ENCODE assay signal across 22 cellular contexts in the genomic region with DNA sequence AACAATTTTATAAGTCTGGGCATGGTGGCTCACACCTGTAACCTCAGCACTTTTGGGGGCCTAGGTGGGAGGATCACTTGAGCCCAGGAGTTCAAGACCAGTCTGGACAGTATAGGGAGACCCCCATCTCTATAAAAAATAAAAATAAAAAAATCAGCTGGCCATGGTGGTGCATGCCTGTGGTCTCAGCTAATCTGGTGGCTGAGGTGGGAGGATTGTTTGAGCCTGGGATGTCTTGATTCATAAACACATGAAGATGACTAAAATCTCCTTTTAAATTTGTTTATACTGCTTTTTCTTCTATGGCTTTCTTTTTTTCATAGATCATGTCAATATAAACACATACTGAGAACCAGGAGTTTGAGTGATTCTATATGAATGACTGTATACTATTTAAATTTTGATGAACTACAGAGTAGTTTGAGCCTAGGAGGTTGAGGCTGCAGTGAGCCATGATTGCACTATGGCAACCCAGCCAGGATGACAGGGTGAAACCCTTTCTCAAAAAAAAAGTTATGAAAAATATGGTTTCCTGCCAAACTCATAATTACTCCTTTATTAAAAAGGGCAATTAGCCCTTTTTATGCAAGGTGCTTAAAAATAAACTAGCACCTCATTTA. TPM values are rescaled to one million over a fixed set of nuclear protein-coding genes. Genes with fewer than 3 reads are reported as not detected.
DNase-seq lines count a peak whose midpoint lies in the region; ATAC-seq, FAIRE-seq and TF ChIP-seq lines count a peak whose summit lies in the region.
"Had no signal": no experiment of that assay in that cellular context is flagged by ENCODE, and none has a peak within 500 bp of the region (broad histone marks: within the 10 kb centered on the region; RNA-seq: fewer than 3 reads in every experiment).

No MANE protein-coding gene starts in this region.

- no peaks in the 10 kb centered on the region for H3K27me3 Mint-ChIP-seq in activated CD4-positive, alpha-beta T cell treated with anti-CD3 and anti-CD28 coated beads for 36 hours
- H3K27me3 Mint-ChIP-seq: CD4-positive, alpha-beta memory T cell had no signal

- no peak overlapping the region for H2AFZ ChIP-seq in mesenchymal stem cell (ENCODE audit: low read depth, low read length)
- H2AFZ ChIP-seq in HepG2 (ENCODE audit: low read length): no peak overlapping the region

- no peak overlapping the region for H2BK5ac ChIP-seq in mesenchymal stem cell (ENCODE audit: low read depth, low read length, poor library complexity, severe bottlenecking)

- no peak overlapping the region for H4K91ac ChIP-seq in mesenchymal stem cell (ENCODE audit: low read length)

- POLR2A ChIA-PET in activated CD4-positive, alpha-beta T cell treated with anti-CD3 and anti-CD28 coated beads for 36 hours (lab: Charles Lee): interaction anchor here (0.7 kb wide), 1 partner anchor 54 kb away, joined by 3 read pairs; no protein-coding TSS in a partner anchor
- POLR2A ChIA-PET in HepG2 (lab: Yijun Ruan, JAX): no interaction called here

- H3K4me1 ChIP-seq in mesenchymal stem cell (ENCODE audit: control insufficient read depth, insufficient read depth, low read depth, low read length) (no peaks in the 10 kb centered on the region), HepG2 (ENCODE audit: insufficient read depth, low read length) (peaks cover 23% of the 10 kb centered on the region)
- H3K4me1 ChIP-seq: HAP-1 had no signal

- peaks cover 0 to 3% of the 10 kb centered on the region in 2 experiments for H3K36me3 ChIP-seq in mesenchymal stem cell (ENCODE audit: control insufficient read depth in 1 of 2, insufficient read depth in 2 of 2, low read depth in 1 of 2, low read length in 2 of 2)
- no peaks in the 10 kb centered on the region for H3K36me3 ChIP-seq in HepG2 (replicated peaks in 1 of 2; ENCODE audit: control insufficient read depth in 1 of 2, insufficient read depth in 2 of 2, low read length in 2 of 2)
- H3K36me3 ChIP-seq: HAP-1 had no signal

- in situ Hi-C loops in HepG2 (cut with HindIII; ENCODE audit: extremely low pct_ligation_motif_present, low pct_unique_long_range_greater_than_20kb): no loop called here

- H3K23ac ChIP-seq in mesenchymal stem cell (ENCODE audit: low read length in 2 of 2): no peak overlapping the region

- peaks cover 36% of the 10 kb centered on the region for H3K9me3 Mint-ChIP-seq in activated CD4-positive, alpha-beta T cell treated with anti-CD3 and anti-CD28 coated beads for 36 hours (ENCODE audit: low read depth)

- H3K9ac ChIP-seq in mesenchymal stem cell (ENCODE audit: low read length) (no peak overlapping the region), HepG2 (ENCODE audit: insufficient read depth, low read depth, low read length) (no peak overlapping the region)

- no peak overlapping the region for H3K14ac ChIP-seq in mesenchymal stem cell (ENCODE audit: low read length in 2 of 2)

- DNase-seq in activated CD4-positive, alpha-beta T cell treated with anti-CD3 and anti-CD28 coated beads for 36 hours: peak; percentile 51
- no peak for DNase-seq in activated CD4-positive, alpha-beta T cell treated with anti-CD3 and anti-CD28 coated beads, Interleukin-2, amount 50 U/mL, for 1 hour
- DNase-seq in stimulated activated CD4-positive, alpha-beta T cell treated with anti-CD3 and anti-CD28 coated beads, Interleukin-1b, Interleukin-23, amount 100 ng/mL, for 48 hours: peak; percentile 43
- DNase-seq in stimulated activated CD4-positive, alpha-beta T cell treated with anti-CD3 and anti-CD28 coated beads, Interleukin-2, amount 100 ng/mL, for 24 hours: no peak
- DNase-seq in mesenchymal stem cell (peak; percentile 37), NCI-H2029 treated with DMSO at 0.1 percent for 48 hours (lab: John Stamatoyannopoulos, UW) (no peak), HepG2 (ENCODE audit: low spot score) (no peak)
- no peak for DNase-seq in NK-92 treated with Interleukin-12 subunit alpha and Interleukin-12 subunit beta, amount 100 ng/mL, for 24 hours (lab: John Stamatoyannopoulos, UW)
- DNase-seq: Calu3; CD4-positive, alpha-beta memory T cell; DMS79; NCI-H1436; NCI-H2029; NCI-H2171 treated with DMSO at 0.1 percent for 48 hours; NCI-H446 treated with DMSO at 0.1 percent for 48 hours; NCI-H774; PC-3 had no signal

- no TSS peak for BruUV-seq in HepG2 (replicated peaks; lab: Mats Ljungman, UMichigan)

- no peaks in the 10 kb centered on the region; the same call in 1 of the 2 replicates for H4K20me1 ChIP-seq in HepG2 (ENCODE audit: insufficient read depth, low read length)

- H2AK5ac ChIP-seq in mesenchymal stem cell (ENCODE audit: low read length, severe bottlenecking): no peak overlapping the region

- H3K27ac Mint-ChIP-seq in activated CD4-positive, alpha-beta T cell treated with anti-CD3 and anti-CD28 coated beads for 36 hours: no peak overlapping the region
- H3K27ac Mint-ChIP-seq: CD4-positive, alpha-beta memory T cell had no signal

- H2BK120ac ChIP-seq in mesenchymal stem cell (ENCODE audit: low read depth, low read length): no peak overlapping the region

- no peaks in the 10 kb centered on the region for H3K79me1 ChIP-seq in mesenchymal stem cell (replicated peaks; ENCODE audit: low read length, poor library complexity, severe bottlenecking)

- ATAC-seq in activated CD4-positive, alpha-beta T cell treated with anti-CD3 and anti-CD28 coated beads for 36 hours: peak; percentile 81
- no peak for ATAC-seq in HepG2
- ATAC-seq: PC-3 had no signal

- peaks cover 34% of the 10 kb centered on the region for H3K4me1 Mint-ChIP-seq in activated CD4-positive, alpha-beta T cell treated with anti-CD3 and anti-CD28 coated beads for 36 hours

- H3K27ac ChIP-seq in mesenchymal stem cell (ENCODE audit: low read length, poor library complexity, severe bottlenecking): no peak overlapping the region
- H3K27ac ChIP-seq in HepG2 (ENCODE audit: extremely low read length, insufficient read depth, low read length): no peak overlapping the region
- H3K27ac ChIP-seq: HL-60, RWPE1 had no signal

- TF ChIP-seq EP300 in HepG2 (IDR thresholded peaks at IDR 0.05; ENCODE audit: low read depth in 2 of 2, low read length in 2 of 2) (no peak), HepG2 (CRISPR knock-in tag; IDR thresholded peaks at IDR 0.05; ENCODE audit: borderline replicate concordance) (no peak)

- no peak for FAIRE-seq in HepG2 (lab: Jason Lieb, UNC)
- FAIRE-seq: GM18507, HTR-8/SVneo had no signal

- H3K4me3 ChIP-seq in mesenchymal stem cell (ENCODE audit: insufficient read depth in 1 of 2, low read depth in 1 of 2, low read length in 2 of 2) (no peak overlapping the region), HepG2 (replicated peaks in 1 of 3; ENCODE audit: insufficient read depth in 1 of 3, low read depth in 2 of 3, low read length in 3 of 3) (no peak overlapping the region)
- H3K4me3 ChIP-seq: HAP-1 had no signal

- no peaks in the 10 kb centered on the region for H3K27me3 ChIP-seq in mesenchymal stem cell (ENCODE audit: control insufficient read depth in 1 of 2, insufficient read depth in 1 of 2, low read length in 2 of 2)
- H3K27me3 ChIP-seq in HepG2 (ENCODE audit: control insufficient read depth in 1 of 2, insufficient read depth in 2 of 2, low read length in 2 of 2): no peaks in the 10 kb centered on the region

- H3K36me3 Mint-ChIP-seq in activated CD4-positive, alpha-beta T cell treated with anti-CD3 and anti-CD28 coated beads for 36 hours (ENCODE audit: low read depth): peaks cover 48% of the 10 kb centered on the region

- intact Hi-C loops in activated CD4-positive, alpha-beta T cell treated with anti-CD3 and anti-CD28 coated beads for 36 hours (cut with DNase I, micrococcal nuclease): loop anchor here in 1 of 2 experiments (1.0 kb wide), 1 partner anchor 13 kb away; no protein-coding TSS in a partner anchor
- intact Hi-C loops in HepG2 (cut with micrococcal nuclease; ENCODE audit: unreplicated experiment): no loop called here

- no peak for TF ChIP-seq CTCF in HepG2 (CRISPR knock-in tag; IDR thresholded peaks at IDR 0.05)

- H3K4me2 ChIP-seq in mesenchymal stem cell (ENCODE audit: low read length, poor library complexity, severe bottlenecking) (no peak overlapping the region), HepG2 (ENCODE audit: low read depth, low read length) (no peak overlapping the region)

- CTCF ChIA-PET in activated CD4-positive, alpha-beta T cell treated with anti-CD3 and anti-CD28 coated beads for 36 hours (lab: Charles Lee): no interaction called here
- CTCF ChIA-PET in HepG2 (lab: Yijun Ruan, JAX; ENCODE audit: low intra/inter-chr PET ratio, low total read pairs): no interaction called here

- no peak overlapping the region for H2BK15ac ChIP-seq in mesenchymal stem cell (ENCODE audit: low read depth, poor library complexity, severe bottlenecking)

- H4K8ac ChIP-seq in mesenchymal stem cell (ENCODE audit: low read length): no peak overlapping the region

- H3K4me3 Mint-ChIP-seq in activated CD4-positive, alpha-beta T cell treated with anti-CD3 and anti-CD28 coated beads for 36 hours: no peak overlapping the region
- H3K4me3 Mint-ChIP-seq: CD4-positive, alpha-beta memory T cell had no signal

- no peak for TF ChIP-seq POLR2A in HepG2 (IDR thresholded peaks at IDR 0.05; ENCODE audit: insufficient read depth in 1 of 2, low read depth in 2 of 2, low read length in 2 of 2)

- H3K79me2 ChIP-seq in HepG2 (ENCODE audit: insufficient read depth, low read length): peaks cover 93% of the 10 kb centered on the region

- no peak overlapping the region for H3K18ac ChIP-seq in mesenchymal stem cell (ENCODE audit: low read depth in 1 of 2, low read length in 2 of 2)

- no peak for TF ChIP-seq RAD21 in HepG2 (CRISPR knock-in tag; IDR thresholded peaks at IDR 0.05)

- H3K4ac ChIP-seq in mesenchymal stem cell (ENCODE audit: low read depth in 1 of 2, low read length in 2 of 2): no peak overlapping the region

- no peak overlapping the region for H2BK12ac ChIP-seq in mesenchymal stem cell (ENCODE audit: low read length in 2 of 2)

- peaks cover 23% of the 10 kb centered on the region for H3K9me3 ChIP-seq in mesenchymal stem cell (ENCODE audit: control insufficient read depth, low read length)
- peaks cover 10% of the 10 kb centered on the region; the same call in 1 of the 2 replicates for H3K9me3 ChIP-seq in HepG2 (ENCODE audit: low read length)
- H3K9me3 ChIP-seq: HAP-1 had no signal

RNA-seq across cellular contexts. Expression of a gene that starts 14.2 kb away (rescaled TPM):
- total RNA-seq in activated CD4-positive, alpha-beta T cell treated with anti-CD3 and anti-CD28 coated beads for 36 hours: 10 to 100 TPM; 13.6 to 17.1 TPM
- polyA plus RNA-seq in mesenchymal stem cell (2013, experiment 1 of 2): 16.4 TPM
- polyA plus RNA-seq in mesenchymal stem cell (2013, experiment 2 of 2): 16.7 TPM
- 19.0 and 21.2 TPM in 2 replicates for total RNA-seq in HepG2 (2016; rRNA removed; fragmentation: Illumina TruSeq; extraction: Trizol)
- total RNA-seq in HepG2 (2016; cell fraction: cytosol; rRNA removed; fragmentation: Illumina TruSeq; extraction: Trizol; ENCODE audit: low read depth): 3.0 and 3.1 TPM in 2 replicates
- 18.6 and 20.2 TPM in 2 replicates for total RNA-seq in HepG2 (2016; cell fraction: insoluble cytoplasmic fraction; rRNA removed; fragmentation: Illumina TruSeq; extraction: Trizol)
- total RNA-seq in HepG2 (2016; cell fraction: membrane; rRNA removed; fragmentation: Illumina TruSeq; extraction: Trizol): 8.5 and 8.9 TPM in 2 replicates
- total RNA-seq in HepG2 (2016; cell fraction: nucleus; rRNA removed; fragmentation: Illumina TruSeq; extraction: Trizol): 34.3 and 34.6 TPM in 2 replicates
- polyA plus RNA-seq in HepG2 (2011; rRNA removed): 15.9 and 18.2 TPM in 2 replicates
- polyA plus RNA-seq in HepG2 (2011; cell fraction: cytosol; rRNA removed): 10.9 and 13.1 TPM in 2 replicates
- polyA plus RNA-seq in HepG2 (2011; cell fraction: nucleus; rRNA removed): 29.5 and 30.5 TPM in 2 replicates
- 9.3 and 10.5 TPM in 2 replicates for polyA plus RNA-seq in HepG2 (2012)
- 0.60 and 0.62 TPM in 2 replicates for polyA plus RNA-seq in HepG2 (2016; cell fraction: cytosol; fragmentation: Illumina TruSeq; extraction: Trizol; ENCODE audit: low read depth)
- 13.1 and 13.7 TPM in 2 replicates for polyA plus RNA-seq in HepG2 (2016; cell fraction: insoluble cytoplasmic fraction; fragmentation: Illumina TruSeq; extraction: Trizol; ENCODE audit: low read depth)
- 1.8 and 1.9 TPM in 2 replicates for polyA plus RNA-seq in HepG2 (2016; cell fraction: membrane; fragmentation: Illumina TruSeq; extraction: Trizol; ENCODE audit: low read depth)
- polyA plus RNA-seq in HepG2 (2016; cell fraction: nucleus; fragmentation: Illumina TruSeq; extraction: Trizol; ENCODE audit: insufficient read depth, low read depth): 22.7 and 24.7 TPM in 2 replicates
- polyA minus RNA-seq in HepG2 (2011; rRNA and poly(A)+ RNA removed; ENCODE audit: low replicate concordance): 40.6 and 43.6 TPM in 2 replicates
- 21.5 and 21.7 TPM in 2 replicates for polyA minus RNA-seq in HepG2 (2011; cell fraction: cytosol; rRNA and poly(A)+ RNA removed)
- polyA minus RNA-seq in HepG2 (2011; cell fraction: nucleus; rRNA and poly(A)+ RNA removed): 84.3 and 94.9 TPM in 2 replicates

Comparison
In these comparisons a context has a peak if more than half of its experiments do, and no peak if none do; other contexts are left out.
1. DNase-seq: peak in activated CD4-positive, alpha-beta T cell treated with anti-CD3 and anti-CD28 coated beads for 36 hours (single experiment), stimulated activated CD4-positive, alpha-beta T cell treated with anti-CD3 and anti-CD28 coated beads, Interleukin-1b, Interleukin-23, amount 100 ng/mL, for 48 hours (single experiment) and mesenchymal stem cell (single experiment); none in activated CD4-positive, alpha-beta T cell treated with anti-CD3 and anti-CD28 coated beads, Interleukin-2, amount 50 U/mL, for 1 hour (single experiment), stimulated activated CD4-positive, alpha-beta T cell treated with anti-CD3 and anti-CD28 coated beads, Interleukin-2, amount 100 ng/mL, for 24 hours (0 of 2), NK-92 treated with Interleukin-12 subunit alpha and Interleukin-12 subunit beta, amount 100 ng/mL, for 24 hours (single experiment), NCI-H2029 treated with DMSO at 0.1 percent for 48 hours (single experiment) and HepG2 (single experiment).